13 cellular contexts compared by ENCODE assay signal in genomic region chr10:50648089-50648934, GRCh38. TPM values are rescaled to one million over a fixed set of nuclear protein-coding genes. Genes with fewer than 3 reads are reported as not detected.
DNase-seq lines count a peak whose midpoint lies in the region; ATAC-seq and TF ChIP-seq lines count a peak whose summit lies in the region.
"Had no signal": no experiment of that assay in that cellular context is flagged by ENCODE, and none has a peak within 500 bp of the region (broad histone marks: within the 10 kb centered on the region; RNA-seq: fewer than 3 reads in every experiment).

No MANE protein-coding gene starts in this region.

- no peaks in the 10 kb centered on the region for H3K9me3 ChIP-seq in liver (ENCODE audit: control insufficient read depth in 4 of 4, low read length in 3 of 4)
- H3K9me3 ChIP-seq: ascending aorta had no signal

- H3K27me3 ChIP-seq in liver (ENCODE audit: control insufficient read depth in 4 of 4, insufficient read depth in 4 of 4, low read length in 3 of 4) = no peaks in the 10 kb centered on the region
- H3K27me3 ChIP-seq: ascending aorta had no signal

- in situ Hi-C loops in ACHN (cut with HindIII; ENCODE audit: low pct_ligation_motif_present, low pct_unique_long_range_greater_than_20kb, low sequenced_read_pairs) = no loop called here

- 45% methylated on average over 7 of the region's 7 CpGs for WGBS in liver

- H3K36me3 ChIP-seq in liver (ENCODE audit: control insufficient read depth in 4 of 4, insufficient read depth in 3 of 4, low read depth in 1 of 4, low read length in 3 of 4) = no peaks in the 10 kb centered on the region
- H3K36me3 ChIP-seq: ascending aorta had no signal

- H3K27ac ChIP-seq in liver (ENCODE audit: low read depth in 1 of 2, low read length in 2 of 2) (peak overlapping the region; percentile 42 to 63), substantia nigra (ENCODE audit: low read depth, low read length, poor library complexity, severe bottlenecking) (no peak overlapping the region)
- H3K27ac ChIP-seq: ascending aorta, epithelial cell of prostate had no signal

- ATAC-seq in GM18870 (IDR thresholded peaks at IDR 0.05; ENCODE audit: unreplicated experiment) (peak; percentile 88), GM21717 (IDR thresholded peaks at IDR 0.05; ENCODE audit: unreplicated experiment) (peak; percentile 77), HG03135 (IDR thresholded peaks at IDR 0.05; ENCODE audit: unreplicated experiment) (peak; percentile 73)
- ATAC-seq: activated CD8-positive, alpha-beta memory T cell treated with anti-CD3 and anti-CD28 coated beads, Interleukin-2, amount 10 ng/mL, durations not matched to agents 7 days and 5 days; naive thymus-derived CD8-positive, alpha-beta T cell had no signal

- peak in 1 of 2 donors; percentile 15 for TF ChIP-seq RAD21 in liver (IDR thresholded peaks at IDR 0.05)

- peaks cover 1 to 20% (median 15%) of the 10 kb centered on the region in 4 donors for H3K4me1 ChIP-seq in liver (ENCODE audit: control insufficient read depth in 4 of 4, insufficient read depth in 4 of 4, low read length in 3 of 4)
- H3K4me1 ChIP-seq: ascending aorta had no signal

- H3K4me3 ChIP-seq in liver (ENCODE audit: low read depth in 1 of 3, low read length in 3 of 3) = no peak overlapping the region
- H3K4me3 ChIP-seq: ascending aorta had no signal

- H3K9ac ChIP-seq in liver (ENCODE audit: low read depth in 1 of 2, low read length in 2 of 2) = no peak overlapping the region

- DNase-seq in superior temporal gyrus (ENCODE audit: extremely low spot score) = no peak
- DNase-seq in iPS-NIHi7 (ENCODE audit: extremely low spot score) = no peak
- DNase-seq in ACHN = no peak
- DNase-seq in substantia nigra (lab: John Stamatoyannopoulos, UW) = no peak
- DNase-seq: activated CD8-positive, alpha-beta memory T cell treated with anti-CD3 and anti-CD28 coated beads, Interleukin-2, amount 10 ng/mL, durations not matched to agents 7 days and 5 days; naive thymus-derived CD8-positive, alpha-beta T cell; NCI-H69 had no signal

- TF ChIP-seq CTCF in liver (IDR thresholded peaks at IDR 0.05; ENCODE audit: low read depth, low read length, missing input control) = no peak

TF ChIP-seq in liver, 16 proteins besides CTCF, POLR2A, EP300 and RAD21:
- TF ChIP-seq ZBTB33 (IDR thresholded peaks at IDR 0.05) (no peak), GABPA (IDR thresholded peaks at IDR 0.05 in 1 of 2, conservative IDR thresholded peaks at IDR 0.05 in 1 of 2) (no peak), NR2F2 (IDR thresholded peaks at IDR 0.05) (no peak), RXRA (IDR thresholded peaks at IDR 0.05) (peak; percentile 43 to 53), REST (IDR thresholded peaks at IDR 0.05) (no peak), SP1 (IDR thresholded peaks at IDR 0.05) (peak; percentile 67), FOXA2 (IDR thresholded peaks at IDR 0.05) (no peak), MAX (IDR thresholded peaks at IDR 0.05) (peak; percentile 36), FOXA1 (IDR thresholded peaks at IDR 0.05) (no peak), EGR1 (IDR thresholded peaks at IDR 0.05; ENCODE audit: low read depth in 2 of 2) (no peak), JUND (IDR thresholded peaks at IDR 0.05) (peak in 1 of 2 donors; percentile 9), TAF1 (conservative IDR thresholded peaks at IDR 0.05) (peak; percentile 35), ATF3 (IDR thresholded peaks at IDR 0.05) (no peak), HNF4A (conservative IDR thresholded peaks at IDR 0.05) (peak; percentile 71 to 78), HNF4G (IDR thresholded peaks at IDR 0.05) (no peak), YY1 (IDR thresholded peaks at IDR 0.05) (peak; percentile 65)

RNA-seq across cellular contexts. Expression of gene SGMS1, which starts 24.6 kb away (rescaled TPM):
- 10 to 100 TPM; 31.9 to 98.2 TPM for total RNA-seq in liver
- polyA plus RNA-seq in liver = 10 to 100 TPM in 1 of 2 donors, 1 to 10 TPM in 1; 6.8 to 10.4 TPM
